ENCODE assay signal across 19 cellular contexts in genomic region chr22:19107730-19108074, GRCh38. TPM values are rescaled to one million over a fixed set of nuclear protein-coding genes. Genes with fewer than 3 reads are reported as not detected.
DNase-seq lines count a peak whose midpoint lies in the region; ATAC-seq and TF ChIP-seq lines count a peak whose summit lies in the region.
"Had no signal": no experiment of that assay in that cellular context is flagged by ENCODE, and none has a peak within 500 bp of the region (broad histone marks: within the 10 kb centered on the region; RNA-seq: fewer than 3 reads in every experiment).

No MANE protein-coding gene starts in this region.

- H3K27me3 ChIP-seq in psoas muscle (ENCODE audit: insufficient read depth in 3 of 3, low read length in 2 of 3) (no peaks in the 10 kb centered on the region), ovary (no peaks in the 10 kb centered on the region)
- H3K27me3 ChIP-seq: pancreas had no signal

- no peaks in the 10 kb centered on the region for H3K27me3 Mint-ChIP-seq in activated CD4-positive, alpha-beta T cell treated with anti-CD3 and anti-CD28 coated beads, Interleukin-2, amount 10 ng/mL, durations not matched to agents 7 days and 5 days
- no peaks in the 10 kb centered on the region for H3K27me3 Mint-ChIP-seq in activated CD4-positive, alpha-beta T cell treated with anti-CD3 and anti-CD28 coated beads, Interleukin-2, amount 10 ng/mL, durations not matched to agents 24 days and 14 days
- no peaks in the 10 kb centered on the region for H3K27me3 Mint-ChIP-seq in central memory CD8-positive, alpha-beta T cell

- CTCF ChIA-PET in activated CD4-positive, alpha-beta T cell treated with anti-CD3 and anti-CD28 coated beads, Interleukin-2, amount 10 ng/mL, durations not matched to agents 7 days and 5 days (lab: Charles Lee) = no interaction called here

- H3K36me3 ChIP-seq in psoas muscle (ENCODE audit: insufficient read depth in 1 of 2, low read depth in 1 of 2) (no peaks in the 10 kb centered on the region), ovary (no peaks in the 10 kb centered on the region)
- H3K36me3 ChIP-seq: pancreas had no signal

- peak overlapping the region; percentile 32 for H3K27ac ChIP-seq in psoas muscle
- H3K27ac ChIP-seq in ovary = no peak overlapping the region
- H3K27ac ChIP-seq: pancreas, SK-N-MC had no signal

- 35 to 40% (median 36%) methylated on average over 8 of the region's 8 CpGs for WGBS in psoas muscle, 3 donors
- WGBS in ovary, 3 donors = 35 to 46% (median 36%) methylated on average over 8 of the region's 8 CpGs

- TF ChIP-seq EP300 in ovary (IDR thresholded peaks at IDR 0.05) = no peak

- TF ChIP-seq POLR2A in ovary (IDR thresholded peaks at IDR 0.05) = no peak

- H3K4me3 ChIP-seq in psoas muscle = no peak overlapping the region
- no peak overlapping the region for H3K4me3 ChIP-seq in ovary
- H3K4me3 ChIP-seq: pancreas, SK-N-MC had no signal

- peaks cover 20% of the 10 kb centered on the region for H3K36me3 Mint-ChIP-seq in activated CD4-positive, alpha-beta T cell treated with anti-CD3 and anti-CD28 coated beads, Interleukin-2, amount 10 ng/mL, durations not matched to agents 7 days and 5 days (ENCODE audit: low read depth)
- H3K36me3 Mint-ChIP-seq in activated CD4-positive, alpha-beta T cell treated with anti-CD3 and anti-CD28 coated beads, Interleukin-2, amount 10 ng/mL, durations not matched to agents 24 days and 14 days (ENCODE audit: low read depth) = peaks cover 8% of the 10 kb centered on the region
- H3K36me3 Mint-ChIP-seq in central memory CD8-positive, alpha-beta T cell (ENCODE audit: insufficient read depth) = peaks cover 16% of the 10 kb centered on the region
- H3K36me3 Mint-ChIP-seq: mesothelial cell of epicardium had no signal

- peaks cover 61% of the 10 kb centered on the region for H3K4me1 Mint-ChIP-seq in activated CD4-positive, alpha-beta T cell treated with anti-CD3 and anti-CD28 coated beads, Interleukin-2, amount 10 ng/mL, durations not matched to agents 7 days and 5 days
- peaks cover 46% of the 10 kb centered on the region for H3K4me1 Mint-ChIP-seq in activated CD4-positive, alpha-beta T cell treated with anti-CD3 and anti-CD28 coated beads, Interleukin-2, amount 10 ng/mL, durations not matched to agents 24 days and 14 days
- peaks cover 65% of the 10 kb centered on the region for H3K4me1 Mint-ChIP-seq in central memory CD8-positive, alpha-beta T cell

- no peak for ATAC-seq in central memory CD8-positive, alpha-beta T cell (replicated peaks; ENCODE audit: extremely low read depth, poor library complexity, severe bottlenecking)
- ATAC-seq in psoas muscle (no peak), HG03432 (IDR thresholded peaks at IDR 0.05; ENCODE audit: unreplicated experiment) (no peak)
- ATAC-seq: activated T-cell treated with anti-CD3 and anti-CD28 coated beads, Interleukin-2, amount 50 U/mL, for 72 hours; pancreas had no signal

- H3K9me3 ChIP-seq in psoas muscle (no peaks in the 10 kb centered on the region), ovary (no peaks in the 10 kb centered on the region)
- H3K9me3 ChIP-seq: pancreas had no signal

- H3K9me3 Mint-ChIP-seq in activated CD4-positive, alpha-beta T cell treated with anti-CD3 and anti-CD28 coated beads, Interleukin-2, amount 10 ng/mL, durations not matched to agents 7 days and 5 days = no peaks in the 10 kb centered on the region
- no peaks in the 10 kb centered on the region for H3K9me3 Mint-ChIP-seq in activated CD4-positive, alpha-beta T cell treated with anti-CD3 and anti-CD28 coated beads, Interleukin-2, amount 10 ng/mL, durations not matched to agents 24 days and 14 days
- H3K9me3 Mint-ChIP-seq in central memory CD8-positive, alpha-beta T cell = no peaks in the 10 kb centered on the region
- H3K9me3 Mint-ChIP-seq: activated T-cell treated with anti-CD3 and anti-CD28 coated beads, Interleukin-2, amount 50 U/mL, for 72 hours; HFFc6; mesothelial cell of epicardium had no signal

- DNase-seq in activated CD4-positive, alpha-beta T cell treated with anti-CD3 and anti-CD28 coated beads, Interleukin-2, amount 10 ng/mL, durations not matched to agents 7 days and 5 days = no peak
- no peak for DNase-seq in activated CD4-positive, alpha-beta T cell treated with anti-CD3 and anti-CD28 coated beads, Interleukin-2, amount 10 ng/mL, durations not matched to agents 24 days and 14 days
- peak; percentile 83 to 84 for DNase-seq in NCI-H526 (lab: John Stamatoyannopoulos, UW)
- DNase-seq in central memory CD8-positive, alpha-beta T cell (ENCODE audit: low spot score in 2 of 2) = no peak
- DNase-seq in psoas muscle = no peak
- DNase-seq in GM13976 (ENCODE audit: low spot score) = no peak
- no peak for DNase-seq in ovary
- DNase-seq: activated CD4-positive, alpha-beta T cell treated with anti-CD3 and anti-CD28 coated beads, Interleukin-2, amount 50 U/mL, for 48 hours; activated T-cell treated with anti-CD3 and anti-CD28 coated beads, Interleukin-2, amount 50 U/mL, for 72 hours; cerebellar nuclear complex; HFFc6; hypothalamus; kidney glomerular epithelial cell; NCI-H2081 treated with DMSO at 0.1 percent for 48 hours had no signal

- TF ChIP-seq CTCF in psoas muscle (IDR thresholded peaks at IDR 0.05) (no peak), GM13976 (IDR thresholded peaks at IDR 0.05; ENCODE audit: borderline replicate concordance, control extremely low read depth, extremely low read depth, insufficient read depth, missing control alignments) (no peak), ovary (IDR thresholded peaks at IDR 0.05) (no peak)

- peak overlapping the region; percentile 71 for H3K27ac Mint-ChIP-seq in activated CD4-positive, alpha-beta T cell treated with anti-CD3 and anti-CD28 coated beads, Interleukin-2, amount 10 ng/mL, durations not matched to agents 7 days and 5 days
- no peak overlapping the region for H3K27ac Mint-ChIP-seq in activated CD4-positive, alpha-beta T cell treated with anti-CD3 and anti-CD28 coated beads, Interleukin-2, amount 10 ng/mL, durations not matched to agents 24 days and 14 days
- H3K27ac Mint-ChIP-seq in central memory CD8-positive, alpha-beta T cell (ENCODE audit: low read depth) = peak overlapping the region; percentile 82
- H3K27ac Mint-ChIP-seq: HFFc6, mesothelial cell of epicardium had no signal

- POLR2A ChIA-PET in activated CD4-positive, alpha-beta T cell treated with anti-CD3 and anti-CD28 coated beads, Interleukin-2, amount 10 ng/mL, durations not matched to agents 7 days and 5 days (lab: Charles Lee) = no interaction called here

- intact Hi-C loops in activated CD4-positive, alpha-beta T cell treated with anti-CD3 and anti-CD28 coated beads, Interleukin-2, amount 10 ng/mL, durations not matched to agents 24 days and 14 days (cut with micrococcal nuclease) = loop anchor here (2.0 kb wide), 1 partner anchor 15 kb away; the partner anchor contains the start of gene DGCR2
- intact Hi-C loops in psoas muscle (cut with DNase I) = no loop called here
- intact Hi-C loops in ovary (cut with DNase I) = no loop called here

- peaks cover 91% of the 10 kb centered on the region for H3K4me1 ChIP-seq in psoas muscle
- H3K4me1 ChIP-seq in ovary (ENCODE audit: insufficient read depth) = peaks cover 20% of the 10 kb centered on the region

- in situ Hi-C loops in GM13976 (cut with MboI; ENCODE audit: low sequenced_read_pairs, unreplicated experiment) = no loop called here

- H3K4me3 Mint-ChIP-seq in activated CD4-positive, alpha-beta T cell treated with anti-CD3 and anti-CD28 coated beads, Interleukin-2, amount 10 ng/mL, durations not matched to agents 7 days and 5 days = no peak overlapping the region
- H3K4me3 Mint-ChIP-seq in activated CD4-positive, alpha-beta T cell treated with anti-CD3 and anti-CD28 coated beads, Interleukin-2, amount 10 ng/mL, durations not matched to agents 24 days and 14 days = no peak overlapping the region
- H3K4me3 Mint-ChIP-seq in central memory CD8-positive, alpha-beta T cell = no peak overlapping the region
- H3K4me3 Mint-ChIP-seq: HFFc6, mesothelial cell of epicardium had no signal

RNA-seq across cellular contexts. Expression of gene DGCR2, which starts 14.5 kb away (rescaled TPM):
- 10 to 100 TPM; 38.7 to 39.0 TPM for total RNA-seq in activated CD4-positive, alpha-beta T cell treated with anti-CD3 and anti-CD28 coated beads, Interleukin-2, amount 10 ng/mL, durations not matched to agents 7 days and 5 days
- total RNA-seq in activated CD4-positive, alpha-beta T cell treated with anti-CD3 and anti-CD28 coated beads, Interleukin-2, amount 10 ng/mL, durations not matched to agents 24 days and 14 days = 23.8 and 25.5 TPM in 2 replicates
- total RNA-seq in psoas muscle (10 to 100 TPM; 13.1 to 27.6 (median 25.9) TPM), ovary (10 to 100 TPM; 31.7 to 71.9 (median 60.2) TPM)
- polyA plus RNA-seq in psoas muscle (10 to 100 TPM; 13.2 to 24.5 (median 15.0) TPM), ovary (10 to 100 TPM; 23.9 to 51.2 TPM)

RNA-seq across cellular contexts. Expression of gene TSSK2, which starts 23.4 kb away (rescaled TPM):
- not detected for total RNA-seq in activated CD4-positive, alpha-beta T cell treated with anti-CD3 and anti-CD28 coated beads, Interleukin-2, amount 10 ng/mL, durations not matched to agents 7 days and 5 days
- not detected in 2 replicates for total RNA-seq in activated CD4-positive, alpha-beta T cell treated with anti-CD3 and anti-CD28 coated beads, Interleukin-2, amount 10 ng/mL, durations not matched to agents 24 days and 14 days
- total RNA-seq in psoas muscle (under 1 TPM in 1 of 4 donors, not detected in 3; 0.32 TPM), ovary (not detected)
- polyA plus RNA-seq in psoas muscle (under 1 TPM; 0.14 to 0.32 (median 0.23) TPM), ovary (under 1 TPM in 1 of 2 donors, not detected in 1; 0.05 TPM)
- total RNA-seq: activated T-cell treated with anti-CD3 and anti-CD28 coated beads, Interleukin-2, amount 50 U/mL, for 72 hours; HFFc6; mesothelial cell of epicardium; subcutaneous adipose tissue had no signal

RNA-seq across cellular contexts. Expression of gene ESS2, which starts 36.7 kb away (rescaled TPM):
- 10 to 100 TPM; 17.9 to 18.5 TPM for total RNA-seq in activated CD4-positive, alpha-beta T cell treated with anti-CD3 and anti-CD28 coated beads, Interleukin-2, amount 10 ng/mL, durations not matched to agents 7 days and 5 days
- total RNA-seq in activated CD4-positive, alpha-beta T cell treated with anti-CD3 and anti-CD28 coated beads, Interleukin-2, amount 10 ng/mL, durations not matched to agents 24 days and 14 days = 17.6 and 19.1 TPM in 2 replicates
- total RNA-seq in psoas muscle (10 to 100 TPM in 3 of 4 donors, 1 to 10 TPM in 1; 7.9 to 14.0 (median 10.9) TPM), ovary (10 to 100 TPM; 12.8 to 20.2 (median 14.0) TPM)
- polyA plus RNA-seq in psoas muscle (10 to 100 TPM in 2 of 3 donors, 1 to 10 TPM in 1; 9.3 to 13.6 (median 12.6) TPM), ovary (10 to 100 TPM in 1 of 2 donors, 1 to 10 TPM in 1; 4.4 to 18.5 TPM)

RNA-seq across cellular contexts. Expression of gene GSC2, which starts 42.4 kb away (rescaled TPM):
- total RNA-seq in activated CD4-positive, alpha-beta T cell treated with anti-CD3 and anti-CD28 coated beads, Interleukin-2, amount 10 ng/mL, durations not matched to agents 7 days and 5 days = not detected
- not detected in 2 replicates for total RNA-seq in activated CD4-positive, alpha-beta T cell treated with anti-CD3 and anti-CD28 coated beads, Interleukin-2, amount 10 ng/mL, durations not matched to agents 24 days and 14 days
- total RNA-seq in psoas muscle (not detected), ovary (not detected)
- polyA plus RNA-seq in psoas muscle (not detected), ovary (not detected)
- total RNA-seq: activated T-cell treated with anti-CD3 and anti-CD28 coated beads, Interleukin-2, amount 50 U/mL, for 72 hours; HFFc6; mesothelial cell of epicardium; pancreas; subcutaneous adipose tissue had no signal
- polyA plus RNA-seq: pancreas had no signal

Comparison
In these comparisons a context has a peak if more than half of its experiments do, and no peak if none do; other contexts are left out.
1. DNase-seq: peak in NCI-H526 (2 of 2); none in activated CD4-positive, alpha-beta T cell treated with anti-CD3 and anti-CD28 coated beads, Interleukin-2, amount 10 ng/mL, durations not matched to agents 7 days and 5 days (single experiment), activated CD4-positive, alpha-beta T cell treated with anti-CD3 and anti-CD28 coated beads, Interleukin-2, amount 10 ng/mL, durations not matched to agents 24 days and 14 days (single experiment), central memory CD8-positive, alpha-beta T cell (0 of 2), psoas muscle (0 of 2), GM13976 (single experiment) and ovary (0 of 5).